ENCODE assay signal across 23 cellular contexts in the genomic region with DNA sequence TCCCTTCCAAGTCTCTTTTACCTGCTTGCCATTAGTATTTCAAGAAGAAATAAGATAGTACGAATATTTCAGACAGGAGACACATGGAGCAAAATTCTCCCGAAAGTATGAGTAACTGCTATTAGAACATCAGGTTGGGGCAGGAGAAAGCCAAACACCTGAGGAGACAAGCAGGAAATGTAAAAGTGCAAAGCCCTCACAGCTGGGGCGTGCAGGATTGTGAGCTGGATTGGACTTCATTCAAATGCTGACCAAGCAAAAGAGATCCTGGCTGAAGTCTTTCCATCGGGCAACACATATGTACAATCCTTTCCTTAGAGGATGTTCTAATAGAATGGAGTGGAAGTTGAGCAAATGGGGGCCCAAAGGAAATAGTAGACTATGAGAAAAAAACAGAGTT.
"Had no signal": no experiment of that assay in that cellular context is flagged by ENCODE, and none has a peak within 500 bp of the region (broad histone marks: within the 10 kb centered on the region; RNA-seq: fewer than 3 reads in every experiment).

No MANE protein-coding gene starts in this region.

- H3K9me3 Mint-ChIP-seq: dendritic cell treated with granulocyte-macrophage colony-stimulating factor and Interleukin-4, amounts not matched to agents 40 ng/mL and 50 ng/mL, for 4 days; naive thymus-derived CD4-positive, alpha-beta T cell; nephron; neural progenitor cell; stimulated activated naive B cell treated with anti-CD40 and anti-IgM and Interleukin-4, amounts not matched to agents 10 μg/mL and 1 μg/mL and 100 μg/mL, for 72 hours; stimulated activated naive CD8-positive, alpha-beta T cell treated with anti-CD3 and anti-CD28 coated beads, Interleukin-15, Interleukin-2, amounts not matched to agents 100 ng/mL and 50 ng/mL, for 24 hours had no signal

- H3K4me2 ChIP-seq: neural progenitor cell had no signal

- H3K4me3 Mint-ChIP-seq: dendritic cell treated with granulocyte-macrophage colony-stimulating factor and Interleukin-4, amounts not matched to agents 40 ng/mL and 50 ng/mL, for 4 days; naive thymus-derived CD4-positive, alpha-beta T cell; nephron; neural progenitor cell; stimulated activated naive B cell treated with anti-CD40 and anti-IgM and Interleukin-4, amounts not matched to agents 10 μg/mL and 1 μg/mL and 100 μg/mL, for 72 hours; stimulated activated naive CD8-positive, alpha-beta T cell treated with anti-CD3 and anti-CD28 coated beads, Interleukin-15, Interleukin-2, amounts not matched to agents 100 ng/mL and 50 ng/mL, for 24 hours had no signal

- H3K27ac ChIP-seq: colonic mucosa, gastrocnemius medialis, left lung, neural progenitor cell, psoas muscle, skin epidermis, spleen, thoracic aorta, tibial nerve, upper lobe of left lung had no signal

- H3K4me3 ChIP-seq: colonic mucosa, gastrocnemius medialis, left lung, neural progenitor cell, psoas muscle, skin epidermis, spleen, thoracic aorta, tibial nerve, upper lobe of left lung had no signal

- H3K4me1 ChIP-seq: colonic mucosa, gastrocnemius medialis, left lung, neural progenitor cell, psoas muscle, spleen, tibial nerve, upper lobe of left lung had no signal

- H3K36me3 ChIP-seq: colonic mucosa, gastrocnemius medialis, left lung, neural progenitor cell, spleen, thoracic aorta, tibial nerve, upper lobe of left lung had no signal

- H3K36me3 Mint-ChIP-seq: naive thymus-derived CD4-positive, alpha-beta T cell; neural progenitor cell; stimulated activated naive B cell treated with anti-CD40 and anti-IgM and Interleukin-4, amounts not matched to agents 10 μg/mL and 1 μg/mL and 100 μg/mL, for 72 hours had no signal

- H3K9ac ChIP-seq: neural progenitor cell had no signal

- ATAC-seq: gastrocnemius medialis; left cardiac atrium; left lung; naive thymus-derived CD4-positive, alpha-beta T cell; psoas muscle; right cardiac atrium; stimulated activated naive B cell treated with anti-CD40 and anti-IgM and Interleukin-4, amounts not matched to agents 10 μg/mL and 1 μg/mL and 100 μg/mL, for 72 hours had no signal

- H3K9me3 ChIP-seq: colonic mucosa, gastrocnemius medialis, left lung, psoas muscle, spleen, thoracic aorta, tibial nerve, upper lobe of left lung had no signal

- H3K27ac Mint-ChIP-seq: dendritic cell treated with granulocyte-macrophage colony-stimulating factor and Interleukin-4, amounts not matched to agents 40 ng/mL and 50 ng/mL, for 4 days; nephron; neural progenitor cell; stimulated activated naive B cell treated with anti-CD40 and anti-IgM and Interleukin-4, amounts not matched to agents 10 μg/mL and 1 μg/mL and 100 μg/mL, for 72 hours; stimulated activated naive CD8-positive, alpha-beta T cell treated with anti-CD3 and anti-CD28 coated beads, Interleukin-15, Interleukin-2, amounts not matched to agents 100 ng/mL and 50 ng/mL, for 24 hours had no signal

- H3K27me3 ChIP-seq: colonic mucosa, gastrocnemius medialis, left lung, neural progenitor cell, spleen, tibial nerve, upper lobe of left lung had no signal

- H3K27me3 Mint-ChIP-seq: dendritic cell treated with granulocyte-macrophage colony-stimulating factor and Interleukin-4, amounts not matched to agents 40 ng/mL and 50 ng/mL, for 4 days; stimulated activated naive B cell treated with anti-CD40 and anti-IgM and Interleukin-4, amounts not matched to agents 10 μg/mL and 1 μg/mL and 100 μg/mL, for 72 hours; stimulated activated naive CD8-positive, alpha-beta T cell treated with anti-CD3 and anti-CD28 coated beads, Interleukin-15, Interleukin-2, amounts not matched to agents 100 ng/mL and 50 ng/mL, for 24 hours had no signal

- DNase-seq: colonic mucosa; effector CD8-positive, alpha-beta T cell; erythroblast; gastrocnemius medialis; head of caudate nucleus; left cardiac atrium; left lung; mesendoderm; midbrain; naive thymus-derived CD4-positive, alpha-beta T cell; posterior cingulate gyrus; psoas muscle; right cardiac atrium; spleen; stimulated activated naive B cell treated with anti-CD40 and anti-IgM and Interleukin-4, amounts not matched to agents 10 μg/mL and 1 μg/mL and 100 μg/mL, for 72 hours; upper lobe of left lung had no signal

- H3K4me1 Mint-ChIP-seq: naive thymus-derived CD4-positive, alpha-beta T cell; neural progenitor cell; stimulated activated naive B cell treated with anti-CD40 and anti-IgM and Interleukin-4, amounts not matched to agents 10 μg/mL and 1 μg/mL and 100 μg/mL, for 72 hours had no signal

- H2AFZ ChIP-seq: neural progenitor cell had no signal
